In genomic region chr15:45958924-45959323, GRCh38 we compare ENCODE assay signal across 30 cellular contexts.
"Had no signal": no experiment of that assay in that cellular context is flagged by ENCODE, and none has a peak within 500 bp of the region (broad histone marks: within the 10 kb centered on the region; RNA-seq: fewer than 3 reads in every experiment).

No MANE protein-coding gene starts in this region.

- H2AFZ ChIP-seq: parathyroid adenoma had no signal

- H3K27ac ChIP-seq: neutrophil, ovary, parathyroid adenoma, psoas muscle, skin epidermis, spleen, suprapubic skin, testis, tibial artery, transverse colon, upper lobe of right lung, uterus had no signal

- ATAC-seq: naive thymus-derived CD8-positive, alpha-beta T cell; natural killer cell treated with Interleukin-12 subunit alpha and Interleukin-12 subunit beta and Interleukin-15 and Interleukin-18, amount 100 ng/mL, for 72 hours; psoas muscle; right cardiac atrium; sciatic nerve; stimulated activated memory B cell treated with anti-CD40 and anti-IgM and Interleukin-4, amounts not matched to agents 10 μg/mL and 1 μg/mL and 100 μg/mL, for 72 hours; stimulated activated naive CD8-positive, alpha-beta T cell treated with anti-CD3 and anti-CD28 coated beads, Interleukin-15, amount 100 ng/mL, for 72 hours; stimulated activated naive CD8-positive, alpha-beta T cell treated with anti-CD3 and anti-CD28 coated beads, Interleukin-15, Interleukin-2, amounts not matched to agents 100 U/mL and 50 U/mL, for 24 hours; upper lobe of right lung had no signal

- H3K79me2 ChIP-seq: parathyroid adenoma had no signal

- H3K27me3 ChIP-seq: neutrophil, ovary, spleen, suprapubic skin, testis, tibial artery, transverse colon, upper lobe of right lung, uterus had no signal

- DNase-seq: naive thymus-derived CD8-positive, alpha-beta T cell; nephron progenitor cell; nucleus accumbens; ovary; posterior cingulate gyrus; psoas muscle; right cardiac atrium; spleen; stimulated activated CD4-positive, alpha-beta T cell treated with anti-CD3 and anti-CD28 coated beads, Interleukin-12 subunit alpha, Interleukin-12 subunit beta, amount 100 ng/mL, for 4 hours; stimulated activated CD4-positive, alpha-beta T cell treated with anti-CD3 and anti-CD28 coated beads, Interleukin-1b, Interleukin-23, amount 100 ng/mL, for 48 hours; stimulated activated CD4-positive, alpha-beta T cell treated with anti-CD3 and anti-CD28 coated beads, Interleukin-4, amount 100 ng/mL, for 1 hour; stimulated activated CD4-positive, alpha-beta T cell treated with anti-CD3 and anti-CD28 coated beads, Interleukin-4, amount 100 ng/mL, for 4 hours; stimulated activated CD8-positive, alpha-beta memory T cell treated with anti-CD3 and anti-CD28 coated beads, Interleukin-4, amount 100 ng/mL, for 48 hours; stimulated activated naive CD4-positive, alpha-beta T cell; stimulated activated naive CD8-positive, alpha-beta T cell treated with anti-CD3 and anti-CD28 coated beads, Interleukin-15, amount 100 ng/mL, for 72 hours; stimulated activated naive CD8-positive, alpha-beta T cell treated with anti-CD3 and anti-CD28 coated beads, Interleukin-15, Interleukin-2, amounts not matched to agents 100 U/mL and 50 U/mL, for 24 hours; substantia nigra; testis; tibial artery; transverse colon; upper lobe of right lung; uterus had no signal

- H3K36me3 ChIP-seq: neutrophil, ovary, spleen, suprapubic skin, tibial artery, transverse colon, upper lobe of right lung, uterus had no signal

- H3K9ac ChIP-seq: parathyroid adenoma had no signal

- H3K9me3 ChIP-seq: neutrophil, ovary, psoas muscle, suprapubic skin, testis, transverse colon, upper lobe of right lung, uterus had no signal

- H3K4me3 ChIP-seq: ovary, psoas muscle, skin epidermis, smooth muscle cell, spleen, suprapubic skin, testis, tibial artery, transverse colon, upper lobe of right lung, uterus had no signal

- H3K4me2 ChIP-seq: smooth muscle cell had no signal

- H3K4me1 ChIP-seq: parathyroid adenoma, psoas muscle, spleen, suprapubic skin, testis, tibial artery, transverse colon, upper lobe of right lung, uterus had no signal
